1 cellular context compared by ENCODE assay signal in genomic region chr6:43181942-43182860, GRCh38.
TF ChIP-seq lines count a peak whose summit lies in the region.

Gene CUL9, plus strand, starts transcription at chr6:43182196. Its CDS starts 2,115 bp downstream, at chr6:43184311.

TF ChIP-seq in SK-N-SH, 30 proteins besides CTCF, POLR2A, EP300 and RAD21 (continued from another document):
- TF ChIP-seq PBX3 (IDR thresholded peaks at IDR 0.05) = peak; percentile 43
- no peak for TF ChIP-seq FOXM1 (IDR thresholded peaks at IDR 0.05; ENCODE audit: low read depth)
- no peak for TF ChIP-seq RFX5 (IDR thresholded peaks at IDR 0.05; ENCODE audit: low read length)
- TF ChIP-seq MEF2A (IDR thresholded peaks at IDR 0.05; ENCODE audit: borderline replicate concordance, low read depth) = no peak
- no peak for TF ChIP-seq JUND (IDR thresholded peaks at IDR 0.05)
- no peak for TF ChIP-seq SMC3 (IDR thresholded peaks at IDR 0.05; ENCODE audit: low read depth, low read length)
- TF ChIP-seq ZBTB33 (IDR thresholded peaks at IDR 0.05; ENCODE audit: borderline replicate concordance, low read depth) = 0 out of 2 replicates have a peak, but pooled peaks have one; percentile 47
- peak; percentile 85 for TF ChIP-seq MXI1 (IDR thresholded peaks at IDR 0.05; ENCODE audit: low read depth, low read length)
- TF ChIP-seq RXRA (IDR thresholded peaks at IDR 0.05; ENCODE audit: borderline replicate concordance, low read depth) = no peak
- TF ChIP-seq TEAD4 (IDR thresholded peaks at IDR 0.05; ENCODE audit: borderline replicate concordance, insufficient read depth) = no peak
- no peak for TF ChIP-seq IRF3 (IDR thresholded peaks at IDR 0.05; ENCODE audit: low read depth, low read length)
- TF ChIP-seq GATA2 (CRISPR knock-in tag; IDR thresholded peaks at IDR 0.05) = no peak
- peak; percentile 73 for TF ChIP-seq CHD2 (IDR thresholded peaks at IDR 0.05; ENCODE audit: low read length, partially characterized antibody)
- no peak for TF ChIP-seq RCOR1 (IDR thresholded peaks at IDR 0.05; ENCODE audit: low read length)
- no peak for TF ChIP-seq YY1 (IDR thresholded peaks at IDR 0.05; ENCODE audit: low read depth)
- TF ChIP-seq USF2 (IDR thresholded peaks at IDR 0.05; ENCODE audit: borderline replicate concordance, low read depth, low read length) = no peak
- TF ChIP-seq NFIC (IDR thresholded peaks at IDR 0.05; ENCODE audit: borderline replicate concordance) = no peak
- peak; percentile 89 for TF ChIP-seq POLR2AphosphoS5 (IDR thresholded peaks at IDR 0.05; ENCODE audit: low read depth, low read length)
- TF ChIP-seq GABPA (IDR thresholded peaks at IDR 0.05; ENCODE audit: low read depth) = peak; percentile 77
